2 cellular contexts compared by ENCODE assay signal in the genomic region with DNA sequence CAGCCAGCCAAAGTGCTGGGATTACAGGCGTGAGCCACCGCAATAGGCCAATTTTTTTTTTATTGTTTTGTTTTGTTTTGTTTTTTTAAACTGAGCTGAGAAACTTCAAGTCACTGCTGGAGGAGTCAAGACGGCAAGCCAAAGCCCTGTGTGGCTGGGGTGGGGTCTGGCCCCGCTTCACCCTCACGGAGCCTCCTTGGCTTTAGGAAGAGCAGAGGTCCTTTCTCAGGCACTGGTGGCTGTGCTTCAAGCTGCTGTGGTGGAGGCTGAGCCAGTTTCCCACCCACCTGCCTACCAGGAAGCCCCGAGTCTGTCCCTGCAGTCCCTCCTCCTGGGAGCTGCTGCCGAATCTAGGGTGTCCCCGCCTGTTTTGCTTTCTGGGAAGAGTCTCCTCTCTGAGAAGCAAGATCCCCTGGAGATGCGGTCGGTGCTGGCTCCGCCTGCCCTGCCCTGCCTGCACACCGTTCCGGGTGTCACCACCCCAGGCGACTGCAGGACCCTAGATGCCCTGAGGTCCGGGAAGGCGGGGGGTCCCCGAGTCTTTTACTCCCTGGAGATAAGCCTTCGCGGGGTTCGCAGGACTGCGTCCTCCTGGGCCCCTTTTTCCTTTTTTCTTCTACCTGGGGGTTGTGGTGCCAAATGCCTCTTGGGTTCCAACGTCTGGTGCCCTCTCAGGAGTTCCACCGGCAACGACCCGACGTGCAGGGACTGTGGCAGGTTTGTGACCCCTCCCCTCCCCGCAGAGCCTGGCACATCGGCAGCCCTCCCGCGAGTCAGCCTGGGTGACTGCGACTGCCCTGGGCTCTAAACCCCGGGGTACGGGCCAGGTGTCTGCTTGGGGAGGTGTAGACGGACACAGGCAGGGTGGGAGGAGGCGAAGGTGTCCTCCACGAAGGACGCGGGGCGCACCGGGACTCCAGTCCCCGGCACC.
TF ChIP-seq lines count a peak whose summit lies in the region.

No MANE protein-coding gene starts in this region.

TF ChIP-seq in K562, 482 proteins besides CTCF, POLR2A, EP300 and RAD21:
- TF ChIP-seq DPF2 (IDR thresholded peaks at IDR 0.05) (no peak), ETV6 (IDR thresholded peaks at IDR 0.05; ENCODE audit: borderline replicate concordance in 1 of 2, low read depth in 2 of 2, low read length in 1 of 2) (no peak), ETV6 (CRISPR knock-in tag; IDR thresholded peaks at IDR 0.05; ENCODE audit: borderline replicate concordance) (no peak), CREB3 (tag; conservative IDR thresholded peaks at IDR 0.05; ENCODE audit: low read depth) (no peak), POLR2G (IDR thresholded peaks at IDR 0.05; ENCODE audit: low read depth, low read length) (0 out of 2 replicates have a peak, but pooled peaks have one; percentile 10)

TF ChIP-seq in HepG2, 621 proteins besides CTCF, POLR2A, EP300 and RAD21 (continues in another document):
- no peak for TF ChIP-seq ZBTB3 (CRISPR knock-in tag; IDR thresholded peaks at IDR 0.05; ENCODE audit: borderline replicate concordance, low read depth)
- TF ChIP-seq NFIC (IDR thresholded peaks at IDR 0.05; ENCODE audit: low read length), result no peak
- TF ChIP-seq AGO2 (optimal IDR thresholded peaks at IDR 0.05; ENCODE audit: low read depth, low read length), result peak; percentile 37
- TF ChIP-seq KDM6A (CRISPR knock-in tag; IDR thresholded peaks at IDR 0.05; ENCODE audit: low read depth), result no peak
- TF ChIP-seq SOX6 (IDR thresholded peaks at IDR 0.05), result no peak
- no peak for TF ChIP-seq SOX6 (CRISPR knock-in tag; IDR thresholded peaks at IDR 0.05)
- TF ChIP-seq, protein P1, sequence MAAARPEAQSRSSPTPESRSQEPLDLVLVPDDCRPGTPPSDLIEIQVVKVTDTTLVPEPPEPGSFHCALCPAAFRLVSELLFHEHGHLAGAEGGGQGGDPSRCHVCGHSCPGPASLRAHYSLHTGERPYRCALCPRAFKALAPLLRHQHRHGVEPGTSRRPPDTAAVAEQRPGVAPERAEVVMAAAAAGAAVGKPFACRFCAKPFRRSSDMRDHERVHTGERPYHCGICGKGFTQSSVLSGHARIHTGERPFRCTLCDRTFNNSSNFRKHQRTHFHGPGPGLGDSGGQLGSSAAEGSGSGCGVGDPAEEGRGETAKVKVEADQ (CRISPR knock-in tag; IDR thresholded peaks at IDR 0.05; ENCODE audit: borderline replicate concordance), result no peak
- no peak for TF ChIP-seq ZFP37 (CRISPR knock-in tag; IDR thresholded peaks at IDR 0.05; ENCODE audit: borderline replicate concordance)
- no peak for TF ChIP-seq SIX1 (CRISPR knock-in tag; IDR thresholded peaks at IDR 0.05; ENCODE audit: borderline replicate concordance)
- no peak for TF ChIP-seq MBNL3 (CRISPR knock-in tag; conservative IDR thresholded peaks at IDR 0.05)
- TF ChIP-seq ZNF432 (CRISPR knock-in tag; IDR thresholded peaks at IDR 0.05; ENCODE audit: borderline replicate concordance), result no peak
- TF ChIP-seq SRSF1 (optimal IDR thresholded peaks at IDR 0.05; ENCODE audit: low read depth, low read length), result peak; percentile 18
- no peak for TF ChIP-seq ZNF678 (CRISPR knock-in tag; IDR thresholded peaks at IDR 0.05)
- TF ChIP-seq RNF2 (conservative IDR thresholded peaks at IDR 0.05; ENCODE audit: low read depth), result no peak
- TF ChIP-seq NRL (CRISPR knock-in tag; IDR thresholded peaks at IDR 0.05; ENCODE audit: borderline replicate concordance), result peak; percentile 48; the same call in 1 of the 2 replicates
- TF ChIP-seq GABPB1 (CRISPR knock-in tag; IDR thresholded peaks at IDR 0.05), result peak; percentile 1; the same call in 1 of the 2 replicates
- 0 out of 2 replicates have a peak, but pooled peaks have one; percentile 3 for TF ChIP-seq ZBTB33 (CRISPR knock-in tag; IDR thresholded peaks at IDR 0.05)
- TF ChIP-seq, protein P2, sequence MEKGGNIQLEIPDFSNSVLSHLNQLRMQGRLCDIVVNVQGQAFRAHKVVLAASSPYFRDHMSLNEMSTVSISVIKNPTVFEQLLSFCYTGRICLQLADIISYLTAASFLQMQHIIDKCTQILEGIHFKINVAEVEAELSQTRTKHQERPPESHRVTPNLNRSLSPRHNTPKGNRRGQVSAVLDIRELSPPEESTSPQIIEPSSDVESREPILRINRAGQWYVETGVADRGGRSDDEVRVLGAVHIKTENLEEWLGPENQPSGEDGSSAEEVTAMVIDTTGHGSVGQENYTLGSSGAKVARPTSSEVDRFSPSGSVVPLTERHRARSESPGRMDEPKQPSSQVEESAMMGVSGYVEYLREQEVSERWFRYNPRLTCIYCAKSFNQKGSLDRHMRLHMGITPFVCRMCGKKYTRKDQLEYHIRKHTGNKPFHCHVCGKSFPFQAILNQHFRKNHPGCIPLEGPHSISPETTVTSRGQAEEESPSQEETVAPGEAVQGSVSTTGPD (CRISPR knock-in tag; IDR thresholded peaks at IDR 0.05), result 0 out of 2 replicates have a peak, but pooled peaks have one; percentile 27
- TF ChIP-seq ZNF10 (CRISPR knock-in tag; IDR thresholded peaks at IDR 0.05; ENCODE audit: borderline replicate concordance, low read depth), result no peak
- TF ChIP-seq TMF1 (CRISPR knock-in tag; IDR thresholded peaks at IDR 0.05; ENCODE audit: low read depth), result no peak
- TF ChIP-seq NFE2 (CRISPR knock-in tag; IDR thresholded peaks at IDR 0.05), result no peak
- no peak for TF ChIP-seq ZNF574 (CRISPR knock-in tag; IDR thresholded peaks at IDR 0.05)
- TF ChIP-seq ZZZ3 (CRISPR knock-in tag; IDR thresholded peaks at IDR 0.05; ENCODE audit: borderline replicate concordance), result no peak
- TF ChIP-seq ZNF572 (CRISPR knock-in tag; IDR thresholded peaks at IDR 0.05), result 0 out of 2 replicates have a peak, but pooled peaks have one; percentile 66
- no peak for TF ChIP-seq NKX3-1 (CRISPR knock-in tag; IDR thresholded peaks at IDR 0.05)
- TF ChIP-seq ZNF614 (CRISPR knock-in tag; IDR thresholded peaks at IDR 0.05; ENCODE audit: borderline replicate concordance), result no peak
- TF ChIP-seq HOXA5 (CRISPR knock-in tag; IDR thresholded peaks at IDR 0.05), result no peak
- TF ChIP-seq PRMT3 (CRISPR knock-in tag; IDR thresholded peaks at IDR 0.05; ENCODE audit: borderline replicate concordance, low read depth), result no peak
- TF ChIP-seq ZFY (CRISPR knock-in tag; IDR thresholded peaks at IDR 0.05), result no peak
- no peak for TF ChIP-seq ZNF280D (CRISPR knock-in tag; IDR thresholded peaks at IDR 0.05)
- no peak for TF ChIP-seq ZBTB26 (CRISPR knock-in tag; IDR thresholded peaks at IDR 0.05; ENCODE audit: borderline replicate concordance)
- TF ChIP-seq SMC3 (IDR thresholded peaks at IDR 0.05; ENCODE audit: low read length), result no peak
- TF ChIP-seq ZNF382 (CRISPR knock-in tag; IDR thresholded peaks at IDR 0.05; ENCODE audit: borderline replicate concordance), result no peak
- peak; percentile 56 for TF ChIP-seq ZNF280B (CRISPR knock-in tag; IDR thresholded peaks at IDR 0.05; ENCODE audit: borderline replicate concordance)
- 0 out of 2 replicates have a peak, but pooled peaks have one; percentile 47 for TF ChIP-seq ZNF83 (CRISPR knock-in tag; IDR thresholded peaks at IDR 0.05; ENCODE audit: borderline replicate concordance)
- TF ChIP-seq, protein P3, sequence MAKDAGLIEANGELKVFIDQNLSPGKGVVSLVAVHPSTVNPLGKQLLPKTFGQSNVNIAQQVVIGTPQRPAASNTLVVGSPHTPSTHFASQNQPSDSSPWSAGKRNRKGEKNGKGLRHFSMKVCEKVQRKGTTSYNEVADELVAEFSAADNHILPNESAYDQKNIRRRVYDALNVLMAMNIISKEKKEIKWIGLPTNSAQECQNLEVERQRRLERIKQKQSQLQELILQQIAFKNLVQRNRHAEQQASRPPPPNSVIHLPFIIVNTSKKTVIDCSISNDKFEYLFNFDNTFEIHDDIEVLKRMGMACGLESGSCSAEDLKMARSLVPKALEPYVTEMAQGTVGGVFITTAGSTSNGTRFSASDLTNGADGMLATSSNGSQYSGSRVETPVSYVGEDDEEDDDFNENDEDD (CRISPR knock-in tag; IDR thresholded peaks at IDR 0.05; ENCODE audit: borderline replicate concordance), result no peak
- TF ChIP-seq ZNF44 (CRISPR knock-in tag; IDR thresholded peaks at IDR 0.05), result no peak
- TF ChIP-seq ZNF446 (CRISPR knock-in tag; IDR thresholded peaks at IDR 0.05), result no peak
- TF ChIP-seq RXRA (CRISPR knock-in tag; IDR thresholded peaks at IDR 0.05), result 0 out of 2 replicates have a peak, but pooled peaks have one; percentile 40
- no peak for TF ChIP-seq PHF20 (CRISPR knock-in tag; IDR thresholded peaks at IDR 0.05)
- TF ChIP-seq ZNF296 (CRISPR knock-in tag; conservative IDR thresholded peaks at IDR 0.05), result no peak
- no peak for TF ChIP-seq ZMYM2 (CRISPR knock-in tag; IDR thresholded peaks at IDR 0.05)
- no peak for TF ChIP-seq HNRNPH1 (optimal IDR thresholded peaks at IDR 0.05; ENCODE audit: low read depth, low read length)
- 0 out of 2 replicates have a peak, but pooled peaks have one; percentile 21 for TF ChIP-seq NFKB2 (CRISPR knock-in tag; IDR thresholded peaks at IDR 0.05; ENCODE audit: borderline replicate concordance)
- 0 out of 2 replicates have a peak, but pooled peaks have one; percentile 27 for TF ChIP-seq MXD3 (CRISPR knock-in tag; IDR thresholded peaks at IDR 0.05)
- no peak for TF ChIP-seq ZSCAN12 (CRISPR knock-in tag; IDR thresholded peaks at IDR 0.05)
